In the genomic region with DNA sequence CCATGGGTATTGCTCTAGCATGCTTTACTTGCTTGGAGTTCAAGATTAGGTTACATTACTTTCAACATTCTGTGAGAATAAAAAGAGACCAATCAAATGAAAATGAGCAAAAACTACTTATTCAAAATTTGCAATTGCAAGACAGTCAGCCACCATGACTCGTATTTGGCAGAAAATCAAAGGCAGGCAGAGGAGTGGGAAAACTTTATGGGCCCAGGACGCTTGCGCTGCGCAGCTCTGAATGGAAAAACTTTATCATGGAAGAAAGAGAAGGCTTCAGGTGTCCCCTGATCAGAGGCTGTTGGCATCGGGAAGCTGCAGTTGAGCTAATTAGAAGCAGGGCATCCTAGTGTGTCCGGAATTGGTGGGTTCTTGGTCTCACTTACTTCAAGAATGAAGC, we compare ENCODE assay signal across 28 cellular contexts.
"Had no signal": no experiment of that assay in that cellular context is flagged by ENCODE, and none has a peak within 500 bp of the region (broad histone marks: within the 10 kb centered on the region; RNA-seq: fewer than 3 reads in every experiment).

No MANE protein-coding gene starts in this region.

- H3K27ac ChIP-seq: coronary artery, dorsolateral prefrontal cortex, epithelial cell of prostate, foreskin keratinocyte, gastroesophageal sphincter, heart right ventricle, left lung, ovary, psoas muscle, sigmoid colon, thoracic aorta, tibial nerve, upper lobe of left lung, uterus had no signal

- H3K4me1 Mint-ChIP-seq: naive thymus-derived CD8-positive, alpha-beta T cell had no signal

- H3K27me3 ChIP-seq: foreskin keratinocyte, gastroesophageal sphincter, heart right ventricle, left lung, ovary, sigmoid colon, tibial nerve, upper lobe of left lung, uterus had no signal

- DNase-seq: dorsolateral prefrontal cortex; effector CD4-positive, alpha-beta T cell; foreskin keratinocyte; heart right ventricle; hippocampal formation; left cardiac atrium; left lung; mesendoderm; naive thymus-derived CD8-positive, alpha-beta T cell; nephron progenitor cell; occipital lobe; ovary; posterior cingulate gyrus; psoas muscle; right cardiac atrium; sigmoid colon; stimulated activated CD4-positive, alpha-beta T cell treated with anti-CD3 and anti-CD28 coated beads, Interleukin-2, amount 100 ng/mL, for 24 hours; stimulated activated CD4-positive, alpha-beta T cell treated with anti-CD3 and anti-CD28 coated beads, Interleukin-4, amount 100 ng/mL, for 24 hours; stimulated activated naive B cell treated with anti-CD40 and anti-IgM and Interleukin-4, amounts not matched to agents 10 μg/mL and 1 μg/mL and 100 μg/mL, for 72 hours; upper lobe of left lung; uterus had no signal

- ATAC-seq: esophagus mucosa; foreskin keratinocyte; gastroesophageal sphincter; heart right ventricle; left cardiac atrium; left lung; naive thymus-derived CD8-positive, alpha-beta T cell; psoas muscle; right cardiac atrium; stimulated activated naive B cell treated with anti-CD40 and anti-IgM and Interleukin-4, amounts not matched to agents 10 μg/mL and 1 μg/mL and 100 μg/mL, for 72 hours had no signal

- H3K36me3 Mint-ChIP-seq: stimulated activated naive B cell treated with anti-CD40 and anti-IgM and Interleukin-4, amounts not matched to agents 10 μg/mL and 1 μg/mL and 100 μg/mL, for 72 hours had no signal

- H3K9me3 ChIP-seq: ovary, psoas muscle, thoracic aorta, uterus had no signal

- H3K4me1 ChIP-seq: foreskin keratinocyte, gastroesophageal sphincter, left lung, psoas muscle, sigmoid colon, tibial nerve, upper lobe of left lung, uterus had no signal

- H3K27ac Mint-ChIP-seq: naive thymus-derived CD8-positive, alpha-beta T cell; nephron progenitor cell; stimulated activated naive B cell treated with anti-CD40 and anti-IgM and Interleukin-4, amounts not matched to agents 10 μg/mL and 1 μg/mL and 100 μg/mL, for 72 hours; stimulated activated naive CD8-positive, alpha-beta T cell treated with anti-CD3 and anti-CD28 coated beads, Interleukin-15, Interleukin-2, amounts not matched to agents 100 ng/mL and 50 ng/mL, for 24 hours had no signal

- H3K4me3 ChIP-seq: coronary artery, dorsolateral prefrontal cortex, gastroesophageal sphincter, heart right ventricle, left lung, ovary, psoas muscle, sigmoid colon, thoracic aorta, tibial nerve, upper lobe of left lung, uterus had no signal

- H3K36me3 ChIP-seq: gastroesophageal sphincter, heart right ventricle, left lung, ovary, sigmoid colon, thoracic aorta, tibial nerve, upper lobe of left lung, uterus had no signal

- H3K4me3 Mint-ChIP-seq: naive thymus-derived CD8-positive, alpha-beta T cell; nephron progenitor cell; stimulated activated naive B cell treated with anti-CD40 and anti-IgM and Interleukin-4, amounts not matched to agents 10 μg/mL and 1 μg/mL and 100 μg/mL, for 72 hours; stimulated activated naive CD8-positive, alpha-beta T cell treated with anti-CD3 and anti-CD28 coated beads, Interleukin-15, Interleukin-2, amounts not matched to agents 100 ng/mL and 50 ng/mL, for 24 hours had no signal
